ENCODE assay signal across 8 cellular contexts in the genomic region with DNA sequence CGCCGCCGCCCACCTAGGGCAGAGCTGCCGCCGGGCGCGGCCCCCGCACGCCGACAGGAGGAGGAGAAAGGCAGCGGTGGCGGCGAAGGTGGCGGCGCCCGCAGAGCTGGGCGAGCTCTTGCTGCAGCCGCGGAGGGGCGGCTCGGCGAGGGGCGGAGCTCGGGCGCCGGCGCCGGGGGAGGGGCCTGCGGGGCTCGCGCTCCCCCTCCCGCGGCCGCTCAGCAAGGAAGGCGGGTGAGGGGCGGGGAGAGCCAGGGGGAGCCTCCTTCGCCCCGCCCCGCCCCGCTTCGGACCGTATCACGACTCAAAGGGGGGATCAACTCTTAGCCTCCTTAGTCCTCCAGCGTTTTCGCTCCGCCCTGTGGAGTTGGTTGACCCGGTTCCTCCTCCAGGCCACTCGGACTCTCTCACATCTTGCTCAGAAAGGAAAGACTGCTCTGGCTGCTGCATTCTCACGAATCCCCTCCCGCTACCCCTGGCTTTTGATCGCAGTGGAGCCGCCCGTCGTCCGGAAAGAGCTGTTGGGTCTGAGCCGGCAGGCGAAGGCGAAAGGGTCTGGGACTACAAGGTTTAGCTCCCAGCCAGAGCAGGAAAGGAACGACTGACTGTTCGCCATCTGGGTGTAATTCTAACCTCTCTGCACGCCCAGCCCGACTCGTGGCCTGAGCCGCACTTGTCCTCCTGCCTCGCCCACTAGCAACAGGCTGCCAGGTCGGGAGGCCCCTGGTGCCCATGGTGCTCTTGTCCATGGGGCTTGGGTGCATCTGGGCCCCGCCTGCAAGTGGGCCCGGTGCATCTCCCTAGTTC. TPM values are rescaled to one million over a fixed set of nuclear protein-coding genes. Genes with fewer than 3 reads are reported as not detected.
A peak's percentile ranks its signal among the peaks of the same experiment; 100 is the strongest.
DNase-seq lines count a peak whose midpoint lies in the region; ATAC-seq, FAIRE-seq and TF ChIP-seq lines count a peak whose summit lies in the region.

A gene (minus strand): TSS at position 120 of the 807 bp plus-strand sequence. CDS start 232 bp downstream, outside the sequence.

- H3K4me1 Mint-ChIP-seq in activated naive CD8-positive, alpha-beta T cell treated with anti-CD3 and anti-CD28 coated beads, Interleukin-2, amount 50 U/mL, for 24 hours: peaks cover 51% of the 10 kb centered on the region

- H3K9me3 Mint-ChIP-seq in activated naive CD8-positive, alpha-beta T cell treated with anti-CD3 and anti-CD28 coated beads, Interleukin-2, amount 50 U/mL, for 24 hours: peaks cover 13% of the 10 kb centered on the region

- no peaks in the 10 kb centered on the region for H3K9me3 ChIP-seq in parathyroid adenoma (ENCODE audit: control insufficient read depth, low read length)
- no peaks in the 10 kb centered on the region for H3K9me3 ChIP-seq in tibial artery

- peak within 1 kb of the TSS; percentile 95 for H3K4me3 Mint-ChIP-seq in activated naive CD8-positive, alpha-beta T cell treated with anti-CD3 and anti-CD28 coated beads, Interleukin-2, amount 50 U/mL, for 24 hours

- peak; percentile 78 for DNase-seq in GM12892 (ENCODE audit: insufficient read length)
- peak; percentile 94 for DNase-seq in NCI-H1436 (lab: John Stamatoyannopoulos, UW)
- DNase-seq in SW480 (ENCODE audit: low spot score): peak; percentile 79
- DNase-seq in activated naive CD8-positive, alpha-beta T cell treated with anti-CD3 and anti-CD28 coated beads, Interleukin-2, amount 50 U/mL, for 24 hours: peak; percentile 96
- DNase-seq in cardiac septum (ENCODE audit: low spot score): peak; percentile 96
- peak; percentile 92 to 96 for DNase-seq in tibial artery

- no peaks in the 10 kb centered on the region for H3K27me3 Mint-ChIP-seq in activated naive CD8-positive, alpha-beta T cell treated with anti-CD3 and anti-CD28 coated beads, Interleukin-2, amount 50 U/mL, for 24 hours

- ATAC-seq in HG02840 (IDR thresholded peaks at IDR 0.05; ENCODE audit: low FRiP score, unreplicated experiment): peak; percentile 69
- peak; percentile 76 for ATAC-seq in activated naive CD8-positive, alpha-beta T cell treated with anti-CD3 and anti-CD28 coated beads, Interleukin-2, amount 50 U/mL, for 24 hours

- H3K36me3 Mint-ChIP-seq in activated naive CD8-positive, alpha-beta T cell treated with anti-CD3 and anti-CD28 coated beads, Interleukin-2, amount 50 U/mL, for 24 hours (ENCODE audit: low read depth): peaks cover 19% of the 10 kb centered on the region

- peak within 1 kb of the TSS; percentile 99 for H3K27ac Mint-ChIP-seq in activated naive CD8-positive, alpha-beta T cell treated with anti-CD3 and anti-CD28 coated beads, Interleukin-2, amount 50 U/mL, for 24 hours

- H3K27me3 ChIP-seq in parathyroid adenoma (ENCODE audit: control insufficient read depth, insufficient read depth, low read length) (no peaks in the 10 kb centered on the region), tibial artery (no peaks in the 10 kb centered on the region)

- H3K4me2 ChIP-seq in parathyroid adenoma (ENCODE audit: low read length): peak within 1 kb of the TSS; percentile 98

- H3K4me1 ChIP-seq in parathyroid adenoma: peaks cover 3% of the 10 kb centered on the region
- peaks cover 0 to 29% (median 18%) of the 10 kb centered on the region in 4 donors for H3K4me1 ChIP-seq in tibial artery

- intact Hi-C loops in cardiac septum (cut with DNase I): loop anchor here (2.0 to 5.0 kb wide), 3 partner anchors 28 to 90 kb away; no protein-coding TSS in a partner anchor
- intact Hi-C loops in tibial artery (cut with DNase I; ENCODE audit: low total_unique reads): loop anchor here (5.0 kb wide), 1 partner anchor 245 kb away; no protein-coding TSS in a partner anchor

- peak within 1 kb of the TSS; percentile 91 for H3K27ac ChIP-seq in parathyroid adenoma
- H3K27ac ChIP-seq in tibial artery: peak within 1 kb of the TSS; percentile 81 to 87

- TF ChIP-seq POLR2A in GM12892 (IDR thresholded peaks at IDR 0.05; ENCODE audit: low read depth, low read length): peak; percentile 93

- TF ChIP-seq CTCF in parathyroid adenoma (IDR thresholded peaks at IDR 0.05) (no peak), tibial artery (IDR thresholded peaks at IDR 0.05) (peak in 1 of 2 experiments; percentile 12)

- H3K36me3 ChIP-seq in parathyroid adenoma (ENCODE audit: control insufficient read depth, insufficient read depth, low read length) (no peaks in the 10 kb centered on the region), tibial artery (no peaks in the 10 kb centered on the region)

- FAIRE-seq in GM12892 (lab: Jason Lieb, UNC): peak; percentile 96

- H2AFZ ChIP-seq in parathyroid adenoma: peak within 1 kb of the TSS; percentile 94

- H3K4me3 ChIP-seq in parathyroid adenoma (ENCODE audit: low read depth, low read length) (peak within 1 kb of the TSS; percentile 88), tibial artery (peak within 1 kb of the TSS; percentile 91 to 95)

- H3K9ac ChIP-seq in parathyroid adenoma: no peak within 1 kb of the TSS

- H3K79me2 ChIP-seq in parathyroid adenoma: peaks cover 2% of the 10 kb centered on the region

RNA-seq across cellular contexts. Expression of the gene that starts here (rescaled TPM):
- polyA plus RNA-seq in GM12892 (2012; ENCODE audit: missing spikeins): 53.0 TPM
- 22.1 TPM for total RNA-seq in cardiac septum

Comparison
In these comparisons a context has a peak if more than half of its experiments do, and no peak if none do; other contexts are left out.
1. Peak in every context shown above with its lines: DNase-seq, ATAC-seq, H3K4me3 ChIP-seq and H3K27ac ChIP-seq.